ENCODE assay signal across 8 cellular contexts in genomic region chr2:199985625-199986207, GRCh38. TPM values are rescaled to one million over a fixed set of nuclear protein-coding genes. Genes with fewer than 3 reads are reported as not detected.
A peak's percentile ranks its signal among the peaks of the same experiment; 100 is the strongest.
DNase-seq lines count a peak whose midpoint lies in the region; ATAC-seq lines count a peak whose summit lies in the region.

No MANE protein-coding gene starts in this region.

- peaks cover 2% of the 10 kb centered on the region for H3K27me3 Mint-ChIP-seq in activated CD4-positive, alpha-beta T cell treated with anti-CD3 and anti-CD28 coated beads, Interleukin-2, amount 10 ng/mL, durations not matched to agents 24 days and 14 days
- peaks cover 1% of the 10 kb centered on the region for H3K27me3 Mint-ChIP-seq in memory B cell

- no peak overlapping the region for H3K27ac Mint-ChIP-seq in activated CD4-positive, alpha-beta T cell treated with anti-CD3 and anti-CD28 coated beads, Interleukin-2, amount 10 ng/mL, durations not matched to agents 24 days and 14 days
- H3K27ac Mint-ChIP-seq in memory B cell, result no peak overlapping the region

- peaks cover 6% of the 10 kb centered on the region for H3K4me1 Mint-ChIP-seq in activated CD4-positive, alpha-beta T cell treated with anti-CD3 and anti-CD28 coated beads, Interleukin-2, amount 10 ng/mL, durations not matched to agents 24 days and 14 days
- H3K4me1 Mint-ChIP-seq in memory B cell, result no peaks in the 10 kb centered on the region

- peak; percentile 65 for ATAC-seq in GM18858 (IDR thresholded peaks at IDR 0.05; ENCODE audit: unreplicated experiment)
- ATAC-seq in HG03354 (IDR thresholded peaks at IDR 0.05; ENCODE audit: poor library complexity, severe bottlenecking, unreplicated experiment), result peak; percentile 82
- ATAC-seq in memory B cell (ENCODE audit: low read depth), result peak; percentile 63

- no peaks in the 10 kb centered on the region for H3K9me3 Mint-ChIP-seq in activated CD4-positive, alpha-beta T cell treated with anti-CD3 and anti-CD28 coated beads, Interleukin-2, amount 10 ng/mL, durations not matched to agents 24 days and 14 days
- H3K9me3 Mint-ChIP-seq in memory B cell, result no peaks in the 10 kb centered on the region

- no peak overlapping the region for H3K4me3 Mint-ChIP-seq in activated CD4-positive, alpha-beta T cell treated with anti-CD3 and anti-CD28 coated beads, Interleukin-2, amount 10 ng/mL, durations not matched to agents 24 days and 14 days
- H3K4me3 Mint-ChIP-seq in memory B cell, result no peak overlapping the region

- no peaks in the 10 kb centered on the region for H3K36me3 Mint-ChIP-seq in activated CD4-positive, alpha-beta T cell treated with anti-CD3 and anti-CD28 coated beads, Interleukin-2, amount 10 ng/mL, durations not matched to agents 24 days and 14 days (ENCODE audit: low read depth)
- H3K36me3 Mint-ChIP-seq in memory B cell, result no peaks in the 10 kb centered on the region

- peak; percentile 58 for DNase-seq in AG08395 (ENCODE audit: low spot score)
- peak; percentile 88 for DNase-seq in NCI-H748 (lab: John Stamatoyannopoulos, UW; ENCODE audit: unreplicated experiment)
- DNase-seq in activated CD4-positive, alpha-beta T cell treated with anti-CD3 and anti-CD28 coated beads, Interleukin-2, amount 10 ng/mL, durations not matched to agents 24 days and 14 days, result peak; percentile 88
- peak; percentile 67 for DNase-seq in ecto neural progenitor cell (ENCODE audit: low spot score)
- DNase-seq in memory B cell (ENCODE audit: low spot score in 2 of 2), result peak in 1 of 2 donors; percentile 6
- peak; percentile 48 for DNase-seq in stromal cell of bone marrow (ENCODE audit: low read depth)

- intact Hi-C loops in activated CD4-positive, alpha-beta T cell treated with anti-CD3 and anti-CD28 coated beads, Interleukin-2, amount 10 ng/mL, durations not matched to agents 24 days and 14 days (cut with micrococcal nuclease), result loop anchor here (10.0 kb wide), 1 partner anchor 389 kb away; no protein-coding TSS in a partner anchor

RNA-seq across cellular contexts. Expression of gene MAIP1, which starts 30.3 kb away (rescaled TPM):
- 27.9 and 29.6 TPM in 2 replicates for total RNA-seq in activated CD4-positive, alpha-beta T cell treated with anti-CD3 and anti-CD28 coated beads, Interleukin-2, amount 10 ng/mL, durations not matched to agents 24 days and 14 days

RNA-seq across cellular contexts. Expression of gene TYW5, which starts 30.4 kb away (rescaled TPM):
- total RNA-seq in activated CD4-positive, alpha-beta T cell treated with anti-CD3 and anti-CD28 coated beads, Interleukin-2, amount 10 ng/mL, durations not matched to agents 24 days and 14 days, result 10.9 and 11.7 TPM in 2 replicates
